Comparison of ENCODE assay signal across 29 cellular contexts in the genomic region with DNA sequence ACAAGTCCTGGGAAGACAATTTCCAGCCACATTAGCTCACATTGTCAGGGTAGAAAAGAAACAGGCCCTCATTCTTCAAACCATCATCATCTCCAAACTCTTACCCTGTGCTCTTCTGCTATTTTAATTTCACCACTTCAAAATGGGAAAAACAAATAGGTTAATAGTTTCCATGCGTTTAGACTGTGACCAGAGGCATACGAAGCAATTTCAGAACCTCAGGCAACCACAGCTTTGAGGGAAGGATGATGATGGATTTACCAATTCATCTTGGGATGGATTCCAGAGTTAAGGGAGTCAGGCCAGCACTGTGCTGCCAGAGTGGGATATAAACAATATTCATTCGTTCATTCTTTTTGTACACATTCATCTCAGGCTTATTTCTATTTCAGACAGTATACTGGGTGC.
A peak's percentile ranks its signal among the peaks of the same experiment; 100 is the strongest.
DNase-seq lines count a peak whose midpoint lies in the region; ATAC-seq, FAIRE-seq and TF ChIP-seq lines count a peak whose summit lies in the region.
"Had no signal": no experiment of that assay in that cellular context is flagged by ENCODE, and none has a peak within 500 bp of the region (broad histone marks: within the 10 kb centered on the region; RNA-seq: fewer than 3 reads in every experiment).

No MANE protein-coding gene starts in this region.

- H3K27me3 ChIP-seq in astrocyte (ENCODE audit: insufficient read depth, low read length), result no peaks in the 10 kb centered on the region
- no peaks in the 10 kb centered on the region for H3K27me3 ChIP-seq in gastroesophageal sphincter
- no peaks in the 10 kb centered on the region for H3K27me3 ChIP-seq in smooth muscle cell (ENCODE audit: low read depth)
- H3K27me3 ChIP-seq: ascending aorta, suprapubic skin had no signal

- H3K4me3 ChIP-seq in astrocyte (ENCODE audit: insufficient read depth, low read depth, low read length), result no peak overlapping the region
- no peak overlapping the region for H3K4me3 ChIP-seq in gastroesophageal sphincter
- H3K4me3 ChIP-seq in smooth muscle cell, result no peak overlapping the region
- H3K4me3 ChIP-seq: ascending aorta, suprapubic skin had no signal

- H3K36me3 ChIP-seq in astrocyte (ENCODE audit: insufficient read depth, low read length) (peaks cover 10% of the 10 kb centered on the region), gastroesophageal sphincter (peaks cover 0 to 33% of the 10 kb centered on the region in 2 donors), smooth muscle cell (ENCODE audit: low read depth) (peaks cover 4% of the 10 kb centered on the region)

- H3K27me3 Mint-ChIP-seq in astrocyte (ENCODE audit: low read depth, unreplicated experiment), result no peaks in the 10 kb centered on the region
- H3K27me3 Mint-ChIP-seq: naive thymus-derived CD8-positive, alpha-beta T cell had no signal

- peaks cover 21% of the 10 kb centered on the region for H3K4me1 Mint-ChIP-seq in astrocyte (ENCODE audit: low read depth, unreplicated experiment)
- H3K4me1 Mint-ChIP-seq: naive thymus-derived CD8-positive, alpha-beta T cell had no signal

- peaks cover 7% of the 10 kb centered on the region for H3K36me3 Mint-ChIP-seq in astrocyte (ENCODE audit: low read depth, unreplicated experiment)

- TF ChIP-seq CTCF in astrocyte (IDR thresholded peaks at IDR 0.05; ENCODE audit: insufficient read depth, low read depth, low read length), result no peak
- no peak for TF ChIP-seq CTCF in gastroesophageal sphincter (IDR thresholded peaks at IDR 0.05)
- no peak for TF ChIP-seq CTCF in smooth muscle cell (IDR thresholded peaks at IDR 0.05; ENCODE audit: borderline replicate concordance, insufficient read depth, poor library complexity, severe bottlenecking)
- no peak for TF ChIP-seq CTCF in omental fat pad (IDR thresholded peaks at IDR 0.05)

- no peak for TF ChIP-seq EP300 in gastroesophageal sphincter (IDR thresholded peaks at IDR 0.05)

- H3K27ac ChIP-seq in astrocyte (ENCODE audit: low read depth, low read length), result no peak overlapping the region
- H3K27ac ChIP-seq in gastroesophageal sphincter, result peak overlapping the region in 2 of 4 donors; percentile 2 to 32
- peak overlapping the region; percentile 61 for H3K27ac ChIP-seq in smooth muscle cell (ENCODE audit: low read depth)
- H3K27ac ChIP-seq: ascending aorta, C4-2B, suprapubic skin had no signal

- no peak overlapping the region for H3K27ac Mint-ChIP-seq in astrocyte (ENCODE audit: unreplicated experiment)
- H3K27ac Mint-ChIP-seq: naive thymus-derived CD8-positive, alpha-beta T cell had no signal

- H2AFZ ChIP-seq in astrocyte (ENCODE audit: low read depth, low read length) (no peak overlapping the region), smooth muscle cell (ENCODE audit: low read depth) (no peak overlapping the region)

- H3K9ac ChIP-seq in astrocyte (ENCODE audit: low read length) (no peak overlapping the region), smooth muscle cell (ENCODE audit: low read depth) (no peak overlapping the region)

- DNase-seq in GM03348 (ENCODE audit: low spot score), result peak; percentile 68
- DNase-seq in astrocyte (ENCODE audit: low read depth), result peak; percentile 86
- no peak for DNase-seq in smooth muscle cell (lab: John Stamatoyannopoulos, UW; ENCODE audit: unreplicated experiment)
- DNase-seq in GDM1 (lab: John Stamatoyannopoulos, UW), result no peak
- no peak for DNase-seq in omental fat pad (ENCODE audit: low spot score)
- no peak for DNase-seq in NCI-H526 (lab: John Stamatoyannopoulos, UW)
- no peak for DNase-seq in activated CD4-positive, alpha-beta T cell treated with anti-CD3 and anti-CD28 coated beads for 1 hour
- DNase-seq: activated CD4-positive, alpha-beta T cell treated with anti-CD3 and anti-CD28 coated beads, Interleukin-2, amount 50 U/mL, for 1 hour; activated CD8-positive, alpha-beta memory T cell treated with anti-CD3 and anti-CD28 coated beads, Interleukin-2, amount 50 U/mL, for 48 hours; activated gamma-delta T cell treated with Interleukin-2 at 50 U/mL for 16 hours; cortex of kidney; DMS 273 treated with DMSO at 0.1 percent for 48 hours; head of caudate nucleus; mammary epithelial cell; naive thymus-derived CD8-positive, alpha-beta T cell; NCI-H2029 treated with DMSO at 0.1 percent for 48 hours; NCI-H510A treated with DMSO at 0.1 percent for 48 hours; posterior cingulate gyrus; small intestine; stimulated activated CD4-positive, alpha-beta T cell treated with anti-CD3 and anti-CD28 coated beads, Interleukin-4, amount 100 ng/mL, for 4 hours; T-helper 1 cell had no signal

- H3K9me3 ChIP-seq in astrocyte (ENCODE audit: insufficient read depth, low read depth, low read length) (no peaks in the 10 kb centered on the region), gastroesophageal sphincter (no peaks in the 10 kb centered on the region), smooth muscle cell (replicated peaks; ENCODE audit: low read depth) (no peaks in the 10 kb centered on the region)
- H3K9me3 ChIP-seq: ascending aorta, suprapubic skin had no signal

- H4K20me1 ChIP-seq in astrocyte (ENCODE audit: insufficient read depth, low read length) (peaks cover 22% of the 10 kb centered on the region), smooth muscle cell (ENCODE audit: low read depth) (peaks cover 19% of the 10 kb centered on the region)

- no peaks in the 10 kb centered on the region for H3K9me3 Mint-ChIP-seq in astrocyte (ENCODE audit: unreplicated experiment)
- H3K9me3 Mint-ChIP-seq: naive thymus-derived CD8-positive, alpha-beta T cell had no signal

- H3K4me1 ChIP-seq in astrocyte (ENCODE audit: insufficient read depth, low read length) (peaks cover 5% of the 10 kb centered on the region), gastroesophageal sphincter (peaks cover 0 to 74% (median 16%) of the 10 kb centered on the region in 3 donors), smooth muscle cell (ENCODE audit: low read depth) (peaks cover 6% of the 10 kb centered on the region)

- TF ChIP-seq POLR2A in gastroesophageal sphincter (IDR thresholded peaks at IDR 0.05), result no peak

- no peak overlapping the region for H3K4me2 ChIP-seq in astrocyte (ENCODE audit: low read length)
- peak overlapping the region; percentile 51 for H3K4me2 ChIP-seq in smooth muscle cell

- FAIRE-seq in astrocyte (lab: Jason Lieb, UNC), result peak; percentile 68
- FAIRE-seq: endothelial cell of umbilical vein, H54, keratinocyte, small intestine had no signal

- H3K4me3 Mint-ChIP-seq in astrocyte (ENCODE audit: unreplicated experiment), result no peak overlapping the region
- H3K4me3 Mint-ChIP-seq: naive thymus-derived CD8-positive, alpha-beta T cell had no signal

- peaks cover 7% of the 10 kb centered on the region for H3F3A ChIP-seq in smooth muscle cell (ENCODE audit: low read depth)

- 9 to 19% methylated on average over 3 of the region's 3 CpGs for WGBS in gastroesophageal sphincter (ENCODE audit: low coverage in 1 of 2), 2 donors
- WGBS in smooth muscle cell (ENCODE audit: low lambda C conversion rate), result under 1% methylated on average over 3 of the region's 3 CpGs

- ATAC-seq in gastroesophageal sphincter (peak; percentile 21), omental fat pad (ENCODE audit: low FRiP score) (no peak)
- ATAC-seq: naive thymus-derived CD8-positive, alpha-beta T cell; Right ventricle myocardium inferior had no signal

- H3K79me2 ChIP-seq in astrocyte (ENCODE audit: insufficient read depth, low read length) (peaks cover 8% of the 10 kb centered on the region), smooth muscle cell (ENCODE audit: low read depth) (no peaks in the 10 kb centered on the region)

Comparison
In these comparisons a context has a peak if more than half of its experiments do, and no peak if none do; other contexts are left out.
1. DNase-seq: peak in GM03348 (single experiment) and astrocyte (single experiment); none in smooth muscle cell (single experiment), GDM1 (single experiment), omental fat pad (single experiment), NCI-H526 (0 of 2) and activated CD4-positive, alpha-beta T cell treated with anti-CD3 and anti-CD28 coated beads for 1 hour (single experiment).